ENCODE assay signal across 12 cellular contexts in the genomic region with DNA sequence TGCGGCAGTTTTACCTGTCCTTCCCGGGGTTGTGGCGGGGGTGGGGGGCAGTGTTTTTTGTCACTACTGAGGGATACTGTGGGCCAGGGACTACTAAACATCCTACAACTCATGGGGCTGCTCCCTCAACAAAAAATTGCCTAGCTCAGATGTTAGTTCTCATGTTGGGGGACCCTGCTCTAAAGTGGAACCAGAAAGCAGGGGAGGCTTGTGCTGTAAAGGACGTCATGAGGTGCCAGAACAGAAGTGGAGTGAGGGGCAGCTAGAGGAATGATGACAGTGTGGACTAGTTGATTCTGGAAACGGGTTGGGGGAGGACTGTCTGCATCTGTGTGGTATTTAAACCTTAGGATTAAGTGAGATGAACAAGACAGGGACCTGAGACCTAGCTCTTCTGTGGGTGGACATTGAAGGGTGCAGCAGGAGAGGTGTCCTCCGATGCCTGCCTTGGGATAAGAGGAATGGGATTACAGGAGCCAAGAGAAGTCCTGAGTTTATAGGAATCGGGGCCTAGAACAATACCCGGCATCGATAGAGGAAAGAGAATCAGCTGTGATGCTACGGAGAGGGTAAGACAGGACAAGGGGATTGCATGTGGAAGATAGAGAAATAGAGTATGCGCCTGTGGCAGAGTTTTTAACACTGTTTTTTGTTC.
DNase-seq lines count a peak whose midpoint lies in the region; ATAC-seq lines count a peak whose summit lies in the region.
"Had no signal": no experiment of that assay in that cellular context is flagged by ENCODE, and none has a peak within 500 bp of the region (broad histone marks: within the 10 kb centered on the region; RNA-seq: fewer than 3 reads in every experiment).

No MANE protein-coding gene starts in this region.

- H3K4me3 ChIP-seq in NT2/D1 (ENCODE audit: insufficient read length, low read depth): peak overlapping the region; percentile 97
- H3K4me3 ChIP-seq in skeletal muscle cell (ENCODE audit: low read depth, low read length): peak overlapping the region; percentile 91

- peak overlapping the region in 1 of 2 donors; percentile 85 for H3K4me3 Mint-ChIP-seq in effector memory CD8-positive, alpha-beta T cell

- peaks cover 4% of the 10 kb centered on the region for H3K27me3 ChIP-seq in NT2/D1 (ENCODE audit: insufficient read depth, insufficient read length)

- H3K27ac Mint-ChIP-seq in effector memory CD8-positive, alpha-beta T cell: peak overlapping the region; percentile 95 to 98

- no peak for ATAC-seq in effector memory CD8-positive, alpha-beta T cell (replicated peaks)
- no peak for ATAC-seq in HG03108 (IDR thresholded peaks at IDR 0.05; ENCODE audit: unreplicated experiment)
- ATAC-seq in HG03378 (IDR thresholded peaks at IDR 0.05; ENCODE audit: unreplicated experiment): no peak

- peaks cover 0 to 2% of the 10 kb centered on the region in 2 donors for H3K9me3 Mint-ChIP-seq in effector memory CD8-positive, alpha-beta T cell

- peaks cover 71% of the 10 kb centered on the region for H3K36me3 ChIP-seq in NT2/D1 (ENCODE audit: insufficient read depth, insufficient read length, low read length)

- H3K4me1 ChIP-seq in NT2/D1 (ENCODE audit: insufficient read depth, insufficient read length): peaks cover 7% of the 10 kb centered on the region

- no peaks in the 10 kb centered on the region for H3K9me3 ChIP-seq in NT2/D1 (ENCODE audit: insufficient read depth, low read length)

- peak; percentile 54 for DNase-seq in activated CD8-positive, alpha-beta memory T cell treated with anti-CD3 and anti-CD28 coated beads, Interleukin-2, amount 50 U/mL, for 48 hours
- DNase-seq in activated CD8-positive, alpha-beta memory T cell treated with anti-CD3 and anti-CD28 coated beads for 24 hours: no peak
- DNase-seq in NT2/D1 (ENCODE audit: low read depth, low spot score) (no peak), skeletal muscle cell (ENCODE audit: low read depth) (no peak), Kasumi-1 (lab: John Stamatoyannopoulos, UW) (no peak)
- no peak for DNase-seq in effector memory CD8-positive, alpha-beta T cell
- DNase-seq: activated CD4-positive, alpha-beta T cell treated with anti-CD3 and anti-CD28 coated beads for 48 hours; NCI-H1105 treated with DMSO at 0.1 percent for 48 hours; occipital lobe; OCI-M1 had no signal

- no peaks in the 10 kb centered on the region for H3K27me3 Mint-ChIP-seq in effector memory CD8-positive, alpha-beta T cell

- peaks cover 36 to 56% of the 10 kb centered on the region in 2 donors for H3K4me1 Mint-ChIP-seq in effector memory CD8-positive, alpha-beta T cell (ENCODE audit: low read depth in 2 of 2)

- H3K9ac ChIP-seq in NT2/D1 (ENCODE audit: insufficient read length, low read depth): peak overlapping the region; percentile 98

- H3K36me3 Mint-ChIP-seq in effector memory CD8-positive, alpha-beta T cell (ENCODE audit: insufficient read depth): peaks cover 85% of the 10 kb centered on the region
